Comparison of ENCODE assay signal across 1 cellular context in genomic region chr15:41772720-41773331, GRCh38.
TF ChIP-seq lines count a peak whose summit lies in the region.

No MANE protein-coding gene starts in this region.

TF ChIP-seq in K562, 482 proteins besides CTCF, POLR2A, EP300 and RAD21 (continued from another document):
- no peak for TF ChIP-seq RAD51 (IDR thresholded peaks at IDR 0.05; ENCODE audit: borderline replicate concordance, low read depth)
- TF ChIP-seq MEIS2 (IDR thresholded peaks at IDR 0.05; ENCODE audit: partially characterized antibody) = peak; percentile 71
- TF ChIP-seq, protein P1, sequence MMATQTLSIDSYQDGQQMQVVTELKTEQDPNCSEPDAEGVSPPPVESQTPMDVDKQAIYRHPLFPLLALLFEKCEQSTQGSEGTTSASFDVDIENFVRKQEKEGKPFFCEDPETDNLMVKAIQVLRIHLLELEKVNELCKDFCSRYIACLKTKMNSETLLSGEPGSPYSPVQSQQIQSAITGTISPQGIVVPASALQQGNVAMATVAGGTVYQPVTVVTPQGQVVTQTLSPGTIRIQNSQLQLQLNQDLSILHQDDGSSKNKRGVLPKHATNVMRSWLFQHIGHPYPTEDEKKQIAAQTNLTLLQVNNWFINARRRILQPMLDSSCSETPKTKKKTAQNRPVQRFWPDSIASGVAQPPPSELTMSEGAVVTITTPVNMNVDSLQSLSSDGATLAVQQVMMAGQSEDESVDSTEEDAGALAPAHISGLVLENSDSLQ (IDR thresholded peaks at IDR 0.05) = peak; percentile 54; the same call in 1 of the 2 replicates
- TF ChIP-seq ZNF830 (CRISPR knock-in tag; IDR thresholded peaks at IDR 0.05) = no peak
- TF ChIP-seq NFRKB (IDR thresholded peaks at IDR 0.05; ENCODE audit: low read depth) = no peak
- TF ChIP-seq USF1 (CRISPR knock-in tag; IDR thresholded peaks at IDR 0.05) = no peak
- no peak for TF ChIP-seq HCFC1 (IDR thresholded peaks at IDR 0.05; ENCODE audit: low read depth, low read length)
- no peak for TF ChIP-seq ZNF174 (CRISPR knock-in tag; IDR thresholded peaks at IDR 0.05)
- no peak for TF ChIP-seq POLR2B (IDR thresholded peaks at IDR 0.05; ENCODE audit: low read depth, partially characterized antibody)
- no peak for TF ChIP-seq CREM (IDR thresholded peaks at IDR 0.05; ENCODE audit: low read depth)
